Comparison of ENCODE assay signal across 21 cellular contexts in genomic region chr3:30170681-30171438, GRCh38.
DNase-seq lines count a peak whose midpoint lies in the region; ATAC-seq, FAIRE-seq and TF ChIP-seq lines count a peak whose summit lies in the region.
"Had no signal": no experiment of that assay in that cellular context is flagged by ENCODE, and none has a peak within 500 bp of the region (broad histone marks: within the 10 kb centered on the region; RNA-seq: fewer than 3 reads in every experiment).

No MANE protein-coding gene starts in this region.

- H4K20me1 ChIP-seq in osteoblast (ENCODE audit: insufficient read depth, low read length): no peaks in the 10 kb centered on the region

- H3K4me3 ChIP-seq in osteoblast (ENCODE audit: insufficient read depth, low read length) (no peak overlapping the region), WERI-Rb-1 (ENCODE audit: low read depth, low read length) (no peak overlapping the region)

- H3K27me3 ChIP-seq in osteoblast (ENCODE audit: insufficient read depth, low read length) (no peaks in the 10 kb centered on the region), WERI-Rb-1 (ENCODE audit: insufficient read depth, low read depth, severe bottlenecking) (no peaks in the 10 kb centered on the region)

- H3K27ac ChIP-seq in osteoblast (ENCODE audit: low read depth, low read length): no peak overlapping the region
- H3K27ac ChIP-seq in WERI-Rb-1: no peak overlapping the region
- H3K27ac ChIP-seq: C4-2B, KMS-11 had no signal

- peak overlapping the region; percentile 8 for H2AFZ ChIP-seq in osteoblast (ENCODE audit: low read length)

- H3K4me1 ChIP-seq in osteoblast (ENCODE audit: insufficient read depth, low read length): no peaks in the 10 kb centered on the region

- ATAC-seq in left colon: peak; percentile 70
- ATAC-seq in HG02623 (IDR thresholded peaks at IDR 0.05; ENCODE audit: unreplicated experiment): no peak
- no peak for ATAC-seq in HG02938 (IDR thresholded peaks at IDR 0.05; ENCODE audit: unreplicated experiment)

- H3K4me2 ChIP-seq in osteoblast (ENCODE audit: insufficient read depth, low read length): no peak overlapping the region
- H3K4me2 ChIP-seq: KMS-11 had no signal

- H3K9me3 ChIP-seq in osteoblast (ENCODE audit: low read depth, low read length) (no peaks in the 10 kb centered on the region), WERI-Rb-1 (ENCODE audit: severe bottlenecking) (peaks cover 6% of the 10 kb centered on the region)

- no peak for TF ChIP-seq CTCF in D721Med (IDR thresholded peaks at IDR 0.05; ENCODE audit: insufficient read depth, missing control alignments)
- TF ChIP-seq CTCF in osteoblast (IDR thresholded peaks at IDR 0.05; ENCODE audit: extremely low read depth, low read depth, low read length): no peak
- no peak for TF ChIP-seq CTCF in WERI-Rb-1 (IDR thresholded peaks at IDR 0.05; ENCODE audit: low read depth, low read length)

- H3K36me3 ChIP-seq in osteoblast (ENCODE audit: insufficient read depth, low read length) (no peaks in the 10 kb centered on the region), WERI-Rb-1 (no peaks in the 10 kb centered on the region)

- DNase-seq in D721Med (ENCODE audit: insufficient read length, low spot score) (no peak), NCI-H146 treated with DMSO at 0.1 percent for 48 hours (lab: John Stamatoyannopoulos, UW; ENCODE audit: unreplicated experiment) (peak; percentile 25), left colon (no peak), osteoblast (ENCODE audit: insufficient read length, low spot score, missing footprints) (no peak), WERI-Rb-1 (no peak), EL (no peak)
- DNase-seq: CD8-positive, alpha-beta memory T cell; H7; IMR-90; NCI-H1436; NCI-H2029; NCI-H345; NCI-H524; NCI-H82; Right ventricle myocardium superior had no signal

- no peaks in the 10 kb centered on the region for H3K79me2 ChIP-seq in osteoblast (ENCODE audit: insufficient read depth, low read length)

- intact Hi-C loops in left colon (cut with DNase I, micrococcal nuclease): no loop called here

- peak; percentile 73 for FAIRE-seq in D721Med (lab: Jason Lieb, UNC)
- FAIRE-seq: A204.1, HTR-8/SVneo had no signal
